ENCODE assay signal across 19 cellular contexts in the genomic region with DNA sequence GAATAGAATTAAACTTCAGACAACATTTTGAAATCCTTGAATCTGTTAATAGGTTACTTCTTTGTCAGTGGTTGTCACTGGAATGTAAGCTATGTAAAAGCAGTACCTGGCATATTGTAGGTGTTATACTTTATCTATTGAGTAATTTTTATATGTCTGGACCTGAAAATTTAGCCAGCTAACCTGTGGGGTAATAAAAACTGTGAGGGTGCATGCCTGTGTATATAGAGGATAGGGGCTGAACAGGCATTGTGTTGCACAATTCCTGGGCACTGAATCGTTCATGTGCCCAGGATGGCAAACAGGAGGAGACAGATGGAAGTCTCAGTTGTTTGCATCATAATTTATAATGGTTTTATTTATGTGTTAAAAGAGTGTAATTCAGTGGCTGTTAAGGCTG.
"Had no signal": no experiment of that assay in that cellular context is flagged by ENCODE, and none has a peak within 500 bp of the region (broad histone marks: within the 10 kb centered on the region; RNA-seq: fewer than 3 reads in every experiment).

No MANE protein-coding gene starts in this region.

- H3K4me1 Mint-ChIP-seq: activated CD4-positive, alpha-beta T cell treated with anti-CD3 and anti-CD28 coated beads, Interleukin-2, amount 10 ng/mL, durations not matched to agents 7 days and 5 days; brain; central memory CD8-positive, alpha-beta T cell; memory B cell; stimulated activated memory B cell treated with anti-CD40 and anti-IgM and Interleukin-4, amounts not matched to agents 10 μg/mL and 1 μg/mL and 100 μg/mL, for 72 hours had no signal

- H3K27me3 Mint-ChIP-seq: activated CD4-positive, alpha-beta T cell treated with anti-CD3 and anti-CD28 coated beads, Interleukin-2, amount 10 ng/mL, durations not matched to agents 7 days and 5 days; activated naive CD8-positive, alpha-beta T cell; brain; central memory CD8-positive, alpha-beta T cell; memory B cell; progenitor cell of endocrine pancreas; stimulated activated memory B cell treated with anti-CD40 and anti-IgM and Interleukin-4, amounts not matched to agents 10 μg/mL and 1 μg/mL and 100 μg/mL, for 72 hours had no signal

- ATAC-seq: activated CD4-positive, CD25-positive, alpha-beta regulatory T cell treated with anti-CD3 and anti-CD28 coated beads, Interleukin-2, amount 50 U/mL, for 24 hours; activated CD8-positive, alpha-beta T cell treated with anti-CD3 and anti-CD28 coated beads, Interleukin-2, amount 10 ng/mL, durations not matched to agents 7 days and 5 days; right cardiac atrium; stimulated activated memory B cell treated with anti-CD40 and anti-IgM and Interleukin-4, amounts not matched to agents 10 μg/mL and 1 μg/mL and 100 μg/mL, for 72 hours had no signal

- H3K4me2 ChIP-seq: smooth muscle cell had no signal

- H3K4me3 Mint-ChIP-seq: activated CD4-positive, alpha-beta T cell treated with anti-CD3 and anti-CD28 coated beads, Interleukin-2, amount 10 ng/mL, durations not matched to agents 7 days and 5 days; activated CD8-positive, alpha-beta T cell treated with anti-CD3 and anti-CD28 coated beads, Interleukin-2, amount 10 ng/mL, durations not matched to agents 7 days and 5 days; activated naive CD8-positive, alpha-beta T cell; central memory CD8-positive, alpha-beta T cell; memory B cell; stimulated activated memory B cell treated with anti-CD40 and anti-IgM and Interleukin-4, amounts not matched to agents 10 μg/mL and 1 μg/mL and 100 μg/mL, for 72 hours; T-helper 1 cell treated with Interleukin-12 subunit alpha and Interleukin-12 subunit beta and Interleukin-4 antibody, amounts not matched to agents 30 μg/mL and 1 μg/mL, for 36 hours had no signal

- H3K4me3 ChIP-seq: coronary artery, left ventricle myocardium inferior, smooth muscle cell, thyroid gland had no signal

- H3K9me3 ChIP-seq: left ventricle myocardium inferior, thyroid gland had no signal

- H3K27me3 ChIP-seq: thyroid gland had no signal

- H3K4me1 ChIP-seq: left ventricle myocardium inferior, thyroid gland had no signal

- H3K27ac Mint-ChIP-seq: activated CD4-positive, alpha-beta T cell treated with anti-CD3 and anti-CD28 coated beads, Interleukin-2, amount 10 ng/mL, durations not matched to agents 7 days and 5 days; activated CD8-positive, alpha-beta T cell treated with anti-CD3 and anti-CD28 coated beads, Interleukin-2, amount 10 ng/mL, durations not matched to agents 7 days and 5 days; activated naive CD8-positive, alpha-beta T cell; memory B cell; stimulated activated memory B cell treated with anti-CD40 and anti-IgM and Interleukin-4, amounts not matched to agents 10 μg/mL and 1 μg/mL and 100 μg/mL, for 72 hours; T-helper 1 cell treated with Interleukin-12 subunit alpha and Interleukin-12 subunit beta and Interleukin-4 antibody, amounts not matched to agents 30 μg/mL and 1 μg/mL, for 36 hours had no signal

- H3K9me3 Mint-ChIP-seq: activated CD4-positive, alpha-beta T cell treated with anti-CD3 and anti-CD28 coated beads, Interleukin-2, amount 10 ng/mL, durations not matched to agents 7 days and 5 days; brain; central memory CD8-positive, alpha-beta T cell; memory B cell; stimulated activated memory B cell treated with anti-CD40 and anti-IgM and Interleukin-4, amounts not matched to agents 10 μg/mL and 1 μg/mL and 100 μg/mL, for 72 hours; T-helper 1 cell treated with Interleukin-12 subunit alpha and Interleukin-12 subunit beta and Interleukin-4 antibody, amounts not matched to agents 30 μg/mL and 1 μg/mL, for 36 hours had no signal

- H3K27ac ChIP-seq: coronary artery, left ventricle myocardium inferior, thyroid gland had no signal

- DNase-seq: activated CD4-positive, alpha-beta T cell treated with anti-CD3 and anti-CD28 coated beads, Interleukin-2, amount 10 ng/mL, durations not matched to agents 7 days and 5 days; activated CD8-positive, alpha-beta T cell treated with anti-CD3 and anti-CD28 coated beads, Interleukin-2, amount 10 ng/mL, durations not matched to agents 7 days and 5 days; activated gamma-delta T cell; hippocampal formation; left ventricle myocardium inferior; right cardiac atrium; stimulated activated CD4-positive, alpha-beta T cell treated with anti-CD3 and anti-CD28 coated beads, Interleukin-4, amount 100 ng/mL, for 4 hours; thyroid gland had no signal

- FAIRE-seq: islet of Langerhans had no signal
